35 cellular contexts compared by ENCODE assay signal in genomic region chr2:55934337-55934736, GRCh38.
"Had no signal": no experiment of that assay in that cellular context is flagged by ENCODE, and none has a peak within 500 bp of the region (broad histone marks: within the 10 kb centered on the region; RNA-seq: fewer than 3 reads in every experiment).

No MANE protein-coding gene starts in this region.

- H3K4me1 ChIP-seq: body of pancreas, breast epithelium had no signal

- H3K27me3 ChIP-seq: body of pancreas, breast epithelium, MG63 had no signal

- H3K4me2 ChIP-seq: PC-9 had no signal

- H3K36me3 ChIP-seq: adrenal gland, breast epithelium, MG63, WERI-Rb-1 had no signal

- H3K9me3 ChIP-seq: adrenal gland, body of pancreas, breast epithelium, MG63 had no signal

- H3K27ac ChIP-seq: adrenal gland, body of pancreas, breast epithelium, coronary artery, PC-9, RWPE1, WERI-Rb-1 had no signal

- ATAC-seq: activated CD8-positive, alpha-beta T cell treated with anti-CD3 and anti-CD28 coated beads for 36 hours; activated T-cell treated with anti-CD3 and anti-CD28 coated beads, Interleukin-2, amount 50 U/mL, for 72 hours; activated T-helper 17 cell treated with anti-CD3 and anti-CD28 coated beads, Interleukin-2, amount 50 U/mL, for 72 hours; body of pancreas; Right ventricle myocardium inferior; SK-N-SH treated with all-trans-retinoic acid at 6 μM for 48 hours had no signal

- H3K4me3 ChIP-seq: adrenal gland, body of pancreas, breast epithelium, coronary artery, MG63, PC-9 had no signal

- DNase-seq: activated CD4-positive, alpha-beta T cell treated with anti-CD3 and anti-CD28 coated beads for 1 hour; activated CD4-positive, alpha-beta T cell treated with anti-CD3 and anti-CD28 coated beads, Interleukin-2, amount 10 ng/mL, durations not matched to agents 24 days and 14 days; activated CD4-positive, alpha-beta T cell treated with anti-CD3 and anti-CD28 coated beads, Interleukin-2, amount 50 U/mL, for 4 hours; activated CD4-positive, CD25-positive, alpha-beta regulatory T cell; activated CD8-positive, alpha-beta T cell treated with anti-CD3 and anti-CD28 coated beads for 36 hours; activated effector memory CD4-positive, alpha-beta T cell treated with anti-CD3 and anti-CD28 coated beads, Interleukin-2, amount 50 U/mL, for 16 hours; activated naive CD4-positive, alpha-beta T cell treated with Interleukin-2 at 50 U/mL for 16 hours; activated naive CD8-positive, alpha-beta T cell treated with anti-CD3 and anti-CD28 coated beads, Interleukin-2, amount 10 ng/mL, durations not matched to agents 7 days and 5 days; activated T-cell treated with anti-CD3 and anti-CD28 coated beads, Interleukin-2, amount 50 U/mL, for 1 hour; activated T-cell treated with anti-CD3 and anti-CD28 coated beads, Interleukin-2, amount 50 U/mL, for 72 hours; adrenal gland; body of pancreas; Karpas-422; MG63; NCI-H1092; NCI-H1436 treated with DMSO at 0.1 percent for 48 hours; NCI-H1694 treated with DMSO at 0.1 percent for 48 hours; NCI-H2029; NCI-H2107; NCI-H2171; NCI-H510A; NCI-H526; NCI-H748 treated with DMSO at 0.1 percent for 48 hours; PC-9; SIG-M5; SW 1271; T-helper 1 cell; T-helper 9 cell; WERI-Rb-1 had no signal
